18 cellular contexts compared by ENCODE assay signal in the genomic region with DNA sequence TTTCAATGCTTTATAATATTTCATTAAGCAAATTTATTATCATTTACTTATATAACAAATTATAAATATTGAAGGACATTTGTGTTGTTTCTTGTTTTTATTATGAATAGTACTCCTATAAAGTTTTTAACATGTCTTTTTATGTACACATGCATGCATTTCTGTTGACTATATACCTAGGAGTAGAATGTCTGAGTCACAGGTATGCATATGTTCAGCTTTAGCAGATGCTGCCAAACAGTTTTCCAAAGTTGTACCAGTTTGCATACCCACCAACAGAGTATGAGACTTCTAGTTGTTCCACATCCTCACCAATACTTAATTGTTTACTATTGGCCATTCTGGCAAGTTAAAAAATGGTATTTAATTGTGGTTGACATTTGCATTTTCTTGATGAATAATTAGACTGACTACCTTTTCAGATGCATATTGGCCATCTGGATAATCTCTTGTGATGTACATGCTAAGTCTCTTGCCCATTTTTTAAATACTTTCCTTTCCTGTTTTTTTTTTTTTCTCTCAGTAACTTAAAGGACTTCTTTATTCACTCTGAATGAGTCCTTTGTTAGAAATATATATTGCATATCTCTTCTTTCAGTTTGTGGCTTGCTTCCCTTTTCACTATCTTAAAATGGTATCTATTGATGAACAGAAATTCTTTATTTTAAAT.
"Had no signal": no experiment of that assay in that cellular context is flagged by ENCODE, and none has a peak within 500 bp of the region (broad histone marks: within the 10 kb centered on the region; RNA-seq: fewer than 3 reads in every experiment).

No MANE protein-coding gene starts in this region.

- H3K27ac ChIP-seq: esophagus squamous epithelium, testis, upper lobe of right lung, vagina had no signal

- H3K9me3 ChIP-seq: esophagus squamous epithelium, testis, tibial nerve, upper lobe of right lung, vagina had no signal

- ATAC-seq: effector memory CD8-positive, alpha-beta T cell; left colon; left ventricle myocardium superior; naive thymus-derived CD4-positive, alpha-beta T cell; sciatic nerve; stimulated activated naive B cell treated with anti-CD40 and anti-IgM and Interleukin-4, amounts not matched to agents 10 μg/mL and 1 μg/mL and 100 μg/mL, for 72 hours; stimulated activated naive CD8-positive, alpha-beta T cell treated with anti-CD3 and anti-CD28 coated beads, Interleukin-15, amount 100 ng/mL, for 72 hours; upper lobe of right lung had no signal

- DNase-seq: effector memory CD8-positive, alpha-beta T cell; esophagus squamous epithelium; foreskin fibroblast; head of caudate nucleus; hippocampal formation; left colon; left ventricle myocardium superior; naive thymus-derived CD4-positive, alpha-beta T cell; posterior cingulate gyrus; stimulated activated CD4-positive, alpha-beta T cell treated with anti-CD3 and anti-CD28 coated beads, Interleukin-2, amount 100 ng/mL, for 24 hours; stimulated activated CD4-positive, alpha-beta T cell treated with anti-CD3 and anti-CD28 coated beads, Interleukin-4, amount 100 ng/mL, for 4 hours; stimulated activated naive B cell treated with anti-CD40 and anti-IgM and Interleukin-4, amounts not matched to agents 10 μg/mL and 1 μg/mL and 100 μg/mL, for 72 hours; stimulated activated naive CD8-positive, alpha-beta T cell treated with anti-CD3 and anti-CD28 coated beads, Interleukin-15, amount 100 ng/mL, for 72 hours; testis; upper lobe of right lung had no signal

- H3K4me3 ChIP-seq: esophagus squamous epithelium, testis, tibial nerve, upper lobe of right lung, vagina had no signal

- H3K36me3 ChIP-seq: esophagus squamous epithelium, tibial nerve, upper lobe of right lung, vagina had no signal

- H3K4me1 ChIP-seq: esophagus squamous epithelium, testis, tibial nerve, upper lobe of right lung, vagina had no signal

- H3K27me3 ChIP-seq: esophagus squamous epithelium, testis, tibial nerve, upper lobe of right lung, vagina had no signal
